In the genomic region with DNA sequence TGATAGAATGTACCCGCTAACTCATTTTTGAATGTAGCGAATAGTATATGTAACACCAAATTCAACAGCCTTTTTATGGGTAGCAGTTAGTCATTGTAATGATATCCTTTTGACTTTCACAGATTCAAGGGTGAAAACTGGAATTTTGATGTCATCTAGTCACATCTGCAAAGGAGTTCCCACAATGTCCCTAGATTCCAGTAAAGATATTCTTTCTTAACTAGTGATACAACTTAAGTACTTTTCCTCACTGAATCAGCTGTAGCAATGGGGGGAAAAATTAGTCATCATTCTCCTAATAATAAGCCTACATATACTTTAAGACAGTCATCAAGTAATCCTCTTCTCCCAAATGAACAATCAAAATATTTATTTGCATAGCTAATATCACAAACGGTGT, we compare ENCODE assay signal across 16 cellular contexts. TPM values are rescaled to one million over a fixed set of nuclear protein-coding genes. Genes with fewer than 3 reads are reported as not detected.
DNase-seq lines count a peak whose midpoint lies in the region; ATAC-seq and TF ChIP-seq lines count a peak whose summit lies in the region.
"Had no signal": no experiment of that assay in that cellular context is flagged by ENCODE, and none has a peak within 500 bp of the region (broad histone marks: within the 10 kb centered on the region; RNA-seq: fewer than 3 reads in every experiment).

No MANE protein-coding gene starts in this region.

- H3F3A ChIP-seq in GM23248 (ENCODE audit: insufficient read depth), result peaks cover under 1% of the 10 kb centered on the region; the same call in 1 of the 2 replicates
- no peaks in the 10 kb centered on the region for H3F3A ChIP-seq in PC-3 (ENCODE audit: low read length, unreplicated experiment)

- no peak overlapping the region for H3K4me3 ChIP-seq in GM23248
- H3K4me3 ChIP-seq in PC-3 (ENCODE audit: low read length), result no peak overlapping the region
- H3K4me3 ChIP-seq in fibroblast of mammary gland (ENCODE audit: control insufficient read depth, low read depth, low read length), result no peak overlapping the region
- no peak overlapping the region for H3K4me3 ChIP-seq in adrenal gland
- H3K4me3 ChIP-seq: BLaER1, GM23338 had no signal

- peak; percentile 34 for DNase-seq in GM23248
- peak; percentile 35 for DNase-seq in PC-3
- peak; percentile 41 for DNase-seq in fibroblast of mammary gland (ENCODE audit: low read depth)
- DNase-seq in adrenal gland, result no peak
- DNase-seq in NCI-H187 treated with DMSO at 0.1 percent for 48 hours (lab: John Stamatoyannopoulos, UW), result no peak
- DNase-seq: CD4-positive, alpha-beta memory T cell; DMS153; DMS79; GF-D8; HCEC 1CT; HFFc6 had no signal

- BruUV-seq in PC-3 (replicated peaks; lab: Mats Ljungman, UMichigan), result no TSS peak

- peak; percentile 20; the same call in 1 of the 2 replicates for ATAC-seq in PC-3
- no peak for ATAC-seq in HG02840 (IDR thresholded peaks at IDR 0.05; ENCODE audit: low FRiP score, unreplicated experiment)
- ATAC-seq in GM21737 (IDR thresholded peaks at IDR 0.05; ENCODE audit: unreplicated experiment), result no peak
- ATAC-seq: GM23338 had no signal

- H3K4me2 ChIP-seq in GM23248 (ENCODE audit: unreplicated experiment), result no peak overlapping the region
- H3K4me2 ChIP-seq in PC-3 (ENCODE audit: low read length), result no peak overlapping the region
- H3K4me2 ChIP-seq: BLaER1, GM23338, KMS-11 had no signal

- intact Hi-C loops in PC-3 (cut with micrococcal nuclease), result no loop called here
- intact Hi-C loops in adrenal gland (cut with DNase I), result no loop called here

- H3K27ac ChIP-seq in GM23248 (no peak overlapping the region), PC-3 (ENCODE audit: low read length) (no peak overlapping the region), adrenal gland (no peak overlapping the region)
- H3K27ac ChIP-seq: BLaER1, KMS-11 had no signal

- H3K27me3 ChIP-seq in GM23248 (replicated peaks; ENCODE audit: insufficient read depth) (no peaks in the 10 kb centered on the region), PC-3 (ENCODE audit: low read length) (no peaks in the 10 kb centered on the region), adrenal gland (no peaks in the 10 kb centered on the region)
- H3K27me3 ChIP-seq: BLaER1 had no signal

- H3K9ac ChIP-seq in GM23248 (no peak overlapping the region), PC-3 (ENCODE audit: low read length) (no peak overlapping the region)
- H3K9ac ChIP-seq: BLaER1, KMS-11 had no signal

- no peaks in the 10 kb centered on the region for H3K4me1 ChIP-seq in GM23248 (ENCODE audit: insufficient read depth)
- no peaks in the 10 kb centered on the region for H3K4me1 ChIP-seq in PC-3 (ENCODE audit: insufficient read depth, low read length)
- H3K4me1 ChIP-seq in adrenal gland (replicated peaks in 1 of 2), result peaks cover 0 to 9% of the 10 kb centered on the region in 2 donors

- H3K9me2 ChIP-seq in GM23248 (ENCODE audit: insufficient read depth) (no peaks in the 10 kb centered on the region), PC-3 (replicated peaks; ENCODE audit: low read length) (no peaks in the 10 kb centered on the region)

- no peaks in the 10 kb centered on the region for H4K20me1 ChIP-seq in GM23248 (ENCODE audit: insufficient read depth)
- H4K20me1 ChIP-seq in PC-3 (ENCODE audit: low read length), result no peaks in the 10 kb centered on the region
- H4K20me1 ChIP-seq: BLaER1 had no signal

- POLR2A ChIA-PET in PC-3 (lab: Charles Lee; ENCODE audit: unreplicated experiment), result interaction anchor here (0.6 kb wide), 1 partner anchor 17 kb away, joined by 3 read pairs; no protein-coding TSS in a partner anchor

- no peaks in the 10 kb centered on the region for H3K9me3 ChIP-seq in GM23248 (ENCODE audit: low read depth)
- H3K9me3 ChIP-seq in PC-3 (ENCODE audit: low read length), result no peaks in the 10 kb centered on the region
- H3K9me3 ChIP-seq in adrenal gland (replicated peaks in 1 of 3), result no peaks in the 10 kb centered on the region
- H3K9me3 ChIP-seq: BLaER1 had no signal

- WGBS in GM23248 (ENCODE audit: low coverage in 1 of 2, low lambda C conversion rate in 2 of 2, missing lambda C conversion rate in 2 of 2), 2 experiments, result 88 to 90% methylated on average over 3 of the region's 3 CpGs
- WGBS in adrenal gland, 4 donors, result 92 to 96% (median 94%) methylated on average over 3 of the region's 3 CpGs

- H2AFZ ChIP-seq in GM23248 (no peak overlapping the region), PC-3 (ENCODE audit: low read length) (no peak overlapping the region)
- H2AFZ ChIP-seq: GM23338 had no signal

- TF ChIP-seq CTCF in PC-3 (conservative IDR thresholded peaks at IDR 0.05; ENCODE audit: low read depth, low read length), result no peak
- TF ChIP-seq CTCF in fibroblast of mammary gland (conservative IDR thresholded peaks at IDR 0.05; ENCODE audit: control insufficient read depth, insufficient read depth, low read depth, low read length), result no peak
- TF ChIP-seq CTCF in adrenal gland (IDR thresholded peaks at IDR 0.05), result no peak

- no peaks in the 10 kb centered on the region for H3K36me3 ChIP-seq in GM23248 (ENCODE audit: low read depth)
- H3K36me3 ChIP-seq in PC-3 (ENCODE audit: low read depth, low read length), result no peaks in the 10 kb centered on the region
- H3K36me3 ChIP-seq in adrenal gland (replicated peaks in 1 of 2), result no peaks in the 10 kb centered on the region
- H3K36me3 ChIP-seq: BLaER1 had no signal

- no peak for TF ChIP-seq POLR2A in adrenal gland (IDR thresholded peaks at IDR 0.05)

- H3K79me2 ChIP-seq in GM23248 (ENCODE audit: insufficient read depth), result no peaks in the 10 kb centered on the region
- no peaks in the 10 kb centered on the region for H3K79me2 ChIP-seq in PC-3 (ENCODE audit: low read length)

- in situ Hi-C loops in GM23248 (cut with MboI), result no loop called here

- CTCF ChIA-PET in PC-3 (lab: Charles Lee), result no interaction called here

RNA-seq across cellular contexts. Expression of a gene that starts 11.5 kb away (rescaled TPM):
- total RNA-seq in GM23248 (2014; rRNA removed; shearing (Covaris generic)), result 22.0 and 25.5 TPM in 2 replicates
- polyA plus RNA-seq in GM23248 (2016; fragmentation: Nextera tagmentation; extraction: Ambion mirVana), result 40.0 and 43.0 TPM in 2 replicates
- total RNA-seq in PC-3 (2014; rRNA removed), result 5.8 and 9.0 TPM in 2 replicates
- 100 to 1,000 TPM in 1 of 8 donors, 10 to 100 TPM in 7; 16.2 to 424 (median 27.2) TPM for total RNA-seq in adrenal gland
- 10 to 100 TPM; 21.3 to 27.7 (median 24.1) TPM for polyA plus RNA-seq in adrenal gland

Comparison
In these comparisons a context has a peak if more than half of its experiments do, and no peak if none do; other contexts are left out.
1. DNase-seq: peak in GM23248 (single experiment), PC-3 (single experiment) and fibroblast of mammary gland (single experiment); none in adrenal gland (0 of 7) and NCI-H187 treated with DMSO at 0.1 percent for 48 hours (single experiment).